Comparison of ENCODE assay signal across 22 cellular contexts in genomic region chr17:82686366-82687324, GRCh38. TPM values are rescaled to one million over a fixed set of nuclear protein-coding genes. Genes with fewer than 3 reads are reported as not detected.
DNase-seq lines count a peak whose midpoint lies in the region; ATAC-seq, FAIRE-seq and TF ChIP-seq lines count a peak whose summit lies in the region.
"Had no signal": no experiment of that assay in that cellular context is flagged by ENCODE, and none has a peak within 500 bp of the region (broad histone marks: within the 10 kb centered on the region; RNA-seq: fewer than 3 reads in every experiment).

No MANE protein-coding gene starts in this region.

- H3K27ac Mint-ChIP-seq in activated CD8-positive, alpha-beta memory T cell treated with anti-CD3 and anti-CD28 coated beads, Interleukin-2, amount 10 ng/mL, durations not matched to agents 7 days and 5 days: no peak overlapping the region
- H3K27ac Mint-ChIP-seq: activated CD4-positive, alpha-beta memory T cell treated with anti-CD3 and anti-CD28 coated beads for 36 hours had no signal

- DNase-seq in A549 (ENCODE audit: low read depth in 1 of 2, low spot score in 1 of 2) (no peak), body of pancreas (no peak), HepG2 (ENCODE audit: low spot score) (no peak), prostate gland (ENCODE audit: low spot score) (no peak), esophagus muscularis mucosa (ENCODE audit: extremely low spot score) (no peak), NCI-H2196 treated with DMSO at 0.1 percent for 48 hours (lab: John Stamatoyannopoulos, UW; ENCODE audit: unreplicated experiment) (no peak), NCI-H2029 treated with DMSO at 0.1 percent for 48 hours (lab: John Stamatoyannopoulos, UW) (no peak)
- DNase-seq in activated CD8-positive, alpha-beta memory T cell treated with anti-CD3 and anti-CD28 coated beads, Interleukin-2, amount 10 ng/mL, durations not matched to agents 7 days and 5 days: no peak
- DNase-seq: activated CD4-positive, alpha-beta memory T cell treated with anti-CD3 and anti-CD28 coated beads for 36 hours; activated naive CD4-positive, alpha-beta T cell treated with anti-CD3 and anti-CD28 coated beads, Interleukin-2, amount 50 U/mL, for 16 hours; activated T-cell treated with anti-CD3 and anti-CD28 coated beads, Interleukin-2, amount 50 U/mL, for 1 hour; DMS153; GDM1; GOT3; NCI-H1105 treated with DMSO at 0.1 percent for 48 hours; NCI-H526; stimulated activated CD4-positive, alpha-beta T cell treated with anti-CD3 and anti-CD28 coated beads, Interleukin-4, amount 100 ng/mL, for 1 hour; T-helper 2 cell; uterus had no signal

- no peak overlapping the region for H3K9ac ChIP-seq in HepG2 (ENCODE audit: insufficient read depth, low read depth, low read length)

- FAIRE-seq in A549 (lab: Jason Lieb, UNC) (no peak), HepG2 (lab: Jason Lieb, UNC) (no peak)
- FAIRE-seq: pancreas had no signal

- H3K4me1 Mint-ChIP-seq in activated CD8-positive, alpha-beta memory T cell treated with anti-CD3 and anti-CD28 coated beads, Interleukin-2, amount 10 ng/mL, durations not matched to agents 7 days and 5 days: no peaks in the 10 kb centered on the region

- no peak for TF ChIP-seq POLR2A in A549 (IDR thresholded peaks at IDR 0.05; ENCODE audit: low read length)
- TF ChIP-seq POLR2A in body of pancreas (IDR thresholded peaks at IDR 0.05): no peak
- no peak for TF ChIP-seq POLR2A in HepG2 (IDR thresholded peaks at IDR 0.05; ENCODE audit: insufficient read depth in 1 of 2, low read depth in 2 of 2, low read length in 2 of 2)
- no peak for TF ChIP-seq POLR2A in prostate gland (IDR thresholded peaks at IDR 0.05)
- TF ChIP-seq POLR2A in esophagus muscularis mucosa (IDR thresholded peaks at IDR 0.05; ENCODE audit: low read depth): no peak

- peak overlapping the region; percentile 87 to 89 for H3K27ac ChIP-seq in A549
- peak overlapping the region; percentile 54 to 79 (median 71) for H3K27ac ChIP-seq in body of pancreas
- no peak overlapping the region for H3K27ac ChIP-seq in HepG2 (ENCODE audit: extremely low read length, insufficient read depth, low read length)
- peak overlapping the region; percentile 64 to 70 for H3K27ac ChIP-seq in prostate gland
- no peak overlapping the region for H3K27ac ChIP-seq in esophagus muscularis mucosa (replicated peaks in 1 of 4)
- H3K27ac ChIP-seq: ascending aorta, SJSA1, uterus had no signal

- peaks cover 4% of the 10 kb centered on the region for H3K9me3 Mint-ChIP-seq in activated CD8-positive, alpha-beta memory T cell treated with anti-CD3 and anti-CD28 coated beads, Interleukin-2, amount 10 ng/mL, durations not matched to agents 7 days and 5 days (ENCODE audit: low read depth)

- H3K36me3 ChIP-seq in body of pancreas (replicated peaks in 1 of 2; ENCODE audit: insufficient read depth in 1 of 2, low read depth in 2 of 2) (no peaks in the 10 kb centered on the region), HepG2 (replicated peaks in 1 of 2; ENCODE audit: control insufficient read depth in 1 of 2, insufficient read depth in 2 of 2, low read length in 2 of 2) (no peaks in the 10 kb centered on the region), prostate gland (no peaks in the 10 kb centered on the region), esophagus muscularis mucosa (peaks cover 0 to 22% (median 9%) of the 10 kb centered on the region in 4 donors)
- H3K36me3 ChIP-seq: pancreas, SJSA1, uterus had no signal

- H3K4me3 Mint-ChIP-seq in activated CD8-positive, alpha-beta memory T cell treated with anti-CD3 and anti-CD28 coated beads, Interleukin-2, amount 10 ng/mL, durations not matched to agents 7 days and 5 days: no peak overlapping the region
- H3K4me3 Mint-ChIP-seq: activated CD4-positive, alpha-beta memory T cell treated with anti-CD3 and anti-CD28 coated beads for 36 hours had no signal

- ATAC-seq in A549: peak in 1 of 2 experiments; percentile 22; a peak in 1 of 6 replicates
- ATAC-seq in body of pancreas: no peak
- ATAC-seq in HepG2: no peak
- ATAC-seq in activated CD8-positive, alpha-beta memory T cell treated with anti-CD3 and anti-CD28 coated beads, Interleukin-2, amount 10 ng/mL, durations not matched to agents 7 days and 5 days: no peak

- H3K36me3 Mint-ChIP-seq in activated CD8-positive, alpha-beta memory T cell treated with anti-CD3 and anti-CD28 coated beads, Interleukin-2, amount 10 ng/mL, durations not matched to agents 7 days and 5 days: peaks cover 4% of the 10 kb centered on the region

- POLR2A ChIA-PET in A549 (lab: Yijun Ruan, JAX): interaction anchor here (1.1 kb wide), 1 partner anchor 18 kb away, joined by 3 read pairs; no protein-coding TSS in a partner anchor
- POLR2A ChIA-PET in HepG2 (lab: Yijun Ruan, JAX): no interaction called here

- TF ChIP-seq EP300 in A549 (IDR thresholded peaks at IDR 0.05): no peak
- no peak for TF ChIP-seq EP300 in HepG2 (IDR thresholded peaks at IDR 0.05; ENCODE audit: low read depth in 2 of 2, low read length in 2 of 2)
- TF ChIP-seq EP300 in HepG2 (CRISPR knock-in tag; IDR thresholded peaks at IDR 0.05; ENCODE audit: borderline replicate concordance): no peak
- TF ChIP-seq EP300 in esophagus muscularis mucosa (IDR thresholded peaks at IDR 0.05): no peak

- no peaks in the 10 kb centered on the region for H3K79me2 ChIP-seq in HepG2 (ENCODE audit: insufficient read depth, low read length)

- H3K9me3 ChIP-seq in A549: peaks cover 11% of the 10 kb centered on the region
- no peaks in the 10 kb centered on the region for H3K9me3 ChIP-seq in body of pancreas
- H3K9me3 ChIP-seq in HepG2 (ENCODE audit: low read length): peaks cover 4% of the 10 kb centered on the region
- H3K9me3 ChIP-seq in prostate gland: no peaks in the 10 kb centered on the region
- H3K9me3 ChIP-seq in esophagus muscularis mucosa: peaks cover 0 to 1% (median 0%) of the 10 kb centered on the region in 4 donors
- H3K9me3 ChIP-seq: pancreas, uterus had no signal

- H2AFZ ChIP-seq in HepG2 (ENCODE audit: low read length): no peak overlapping the region

- no peak for TF ChIP-seq RAD21 in A549 (conservative IDR thresholded peaks at IDR 0.05 in 1 of 2, IDR thresholded peaks at IDR 0.05 in 1 of 2)
- TF ChIP-seq RAD21 in HepG2 (CRISPR knock-in tag; IDR thresholded peaks at IDR 0.05): no peak

- peaks cover 41% of the 10 kb centered on the region for H3K4me1 ChIP-seq in A549
- peaks cover 31% of the 10 kb centered on the region for H3K4me1 ChIP-seq in body of pancreas
- H3K4me1 ChIP-seq in HepG2 (ENCODE audit: insufficient read depth, low read length): peaks cover 32% of the 10 kb centered on the region
- peaks cover 4% of the 10 kb centered on the region for H3K4me1 ChIP-seq in prostate gland (replicated peaks)
- no peaks in the 10 kb centered on the region for H3K4me1 ChIP-seq in esophagus muscularis mucosa
- H3K4me1 ChIP-seq: ascending aorta, SJSA1, uterus had no signal

- BruUV-seq in HepG2 (replicated peaks; lab: Mats Ljungman, UMichigan): no TSS peak

- H3K4me2 ChIP-seq in A549 (peak overlapping the region; percentile 85), HepG2 (ENCODE audit: low read depth, low read length) (no peak overlapping the region)

- in situ Hi-C loops in HepG2 (cut with HindIII; ENCODE audit: extremely low pct_ligation_motif_present, low pct_unique_long_range_greater_than_20kb): no loop called here

- CTCF ChIA-PET in A549 (lab: Yijun Ruan, JAX): interaction anchor here (1.1 to 7.7 kb wide), 5 partner anchors 9 to 132 kb away, joined by 3 to 62 read pairs (median 7); no protein-coding TSS in a partner anchor
- CTCF ChIA-PET in HepG2 (lab: Yijun Ruan, JAX; ENCODE audit: low intra/inter-chr PET ratio, low total read pairs): no interaction called here
- CTCF ChIA-PET in activated CD8-positive, alpha-beta memory T cell treated with anti-CD3 and anti-CD28 coated beads, Interleukin-2, amount 10 ng/mL, durations not matched to agents 7 days and 5 days (lab: Charles Lee): interaction anchor here (1.0 kb wide), 1 partner anchor 19 kb away, joined by 3 read pairs; no protein-coding TSS in a partner anchor

- intact Hi-C loops in body of pancreas (cut with DNase I) (no loop called here), HepG2 (cut with micrococcal nuclease; ENCODE audit: unreplicated experiment) (no loop called here), prostate gland (cut with DNase I) (no loop called here), esophagus muscularis mucosa (cut with DNase I) (no loop called here)

- H3K4me3 ChIP-seq in A549 (0 out of 3 replicates have a peak overlapping the region, but pooled peaks have one; percentile 2), body of pancreas (no peak overlapping the region), HepG2 (replicated peaks in 1 of 3; ENCODE audit: insufficient read depth in 1 of 3, low read depth in 2 of 3, low read length in 3 of 3) (no peak overlapping the region), prostate gland (no peak overlapping the region), esophagus muscularis mucosa (no peak overlapping the region)
- H3K4me3 ChIP-seq: ascending aorta, pancreas, SJSA1, uterus had no signal

- H3K27me3 ChIP-seq in body of pancreas (no peaks in the 10 kb centered on the region), HepG2 (ENCODE audit: control insufficient read depth in 1 of 2, insufficient read depth in 2 of 2, low read length in 2 of 2) (no peaks in the 10 kb centered on the region), prostate gland (replicated peaks; ENCODE audit: insufficient read depth) (no peaks in the 10 kb centered on the region), esophagus muscularis mucosa (no peaks in the 10 kb centered on the region)
- H3K27me3 ChIP-seq: ascending aorta, pancreas, SJSA1, uterus had no signal

- no peaks in the 10 kb centered on the region for H4K20me1 ChIP-seq in HepG2 (ENCODE audit: insufficient read depth, low read length)

- 72% methylated on average over 17 of the region's 19 CpGs for WGBS in A549 (ENCODE audit: missing lambda C conversion rate)
- WGBS in body of pancreas, 2 donors: 89 to 93% methylated on average over 11 to 17 of the region's 19 CpGs
- WGBS in HepG2 (ENCODE audit: low lambda C conversion rate): 87% methylated on average over 19 of the region's 19 CpGs
- WGBS in prostate gland: 86% methylated on average over 19 of the region's 19 CpGs
- WGBS in esophagus muscularis mucosa: 87% methylated on average over 19 of the region's 19 CpGs

- no peaks in the 10 kb centered on the region for H3K27me3 Mint-ChIP-seq in activated CD8-positive, alpha-beta memory T cell treated with anti-CD3 and anti-CD28 coated beads, Interleukin-2, amount 10 ng/mL, durations not matched to agents 7 days and 5 days
- H3K27me3 Mint-ChIP-seq: activated CD4-positive, alpha-beta memory T cell treated with anti-CD3 and anti-CD28 coated beads for 36 hours had no signal

- no peak for TF ChIP-seq CTCF in A549 (IDR thresholded peaks at IDR 0.05)
- no peak for TF ChIP-seq CTCF in body of pancreas (IDR thresholded peaks at IDR 0.05)
- no peak for TF ChIP-seq CTCF in HepG2 (CRISPR knock-in tag; IDR thresholded peaks at IDR 0.05)
- no peak for TF ChIP-seq CTCF in prostate gland (IDR thresholded peaks at IDR 0.05)
- no peak for TF ChIP-seq CTCF in esophagus muscularis mucosa (IDR thresholded peaks at IDR 0.05)

RNA-seq across cellular contexts. Expression of gene RAB40B, which starts 11.9 kb away (rescaled TPM):
- polyA plus RNA-seq in A549 (2011; rRNA removed) (5.6 and 5.8 TPM in 2 replicates), A549 (2017; fragmentation: RNase III; extraction: RNeasy Plus Mini Kit Qiagen cat#74134 plus additional on column Dnase treatment) (6.1 to 9.9 TPM (median 9.4 TPM) in 3 replicates), HepG2 (2011; rRNA removed) (6.5 and 7.2 TPM in 2 replicates)
- 16.0 and 21.6 TPM in 2 replicates for polyA plus RNA-seq in A549 (2012; cell fraction: cytosol; rRNA removed)
- 20.0 and 20.9 TPM in 2 replicates for polyA plus RNA-seq in A549 (2012; cell fraction: nucleus; rRNA removed)
- polyA minus RNA-seq in A549 (2011; rRNA and poly(A)+ RNA removed): 1.7 and 2.5 TPM in 2 replicates
- total RNA-seq in body of pancreas (10 to 100 TPM; 18.2 to 39.9 TPM), HepG2 (2016; rRNA removed; fragmentation: Illumina TruSeq; extraction: Trizol) (4.4 and 6.2 TPM in 2 replicates), prostate gland (10 to 100 TPM; 23.8 to 34.9 TPM), esophagus muscularis mucosa (10 to 100 TPM in 3 of 4 donors, 1 to 10 TPM in 1; 6.2 to 24.3 (median 19.4) TPM)
- total RNA-seq in HepG2 (2016; cell fraction: cytosol; rRNA removed; fragmentation: Illumina TruSeq; extraction: Trizol; ENCODE audit: low read depth): 8.6 and 11.9 TPM in 2 replicates
- 6.2 and 7.4 TPM in 2 replicates for total RNA-seq in HepG2 (2016; cell fraction: insoluble cytoplasmic fraction; rRNA removed; fragmentation: Illumina TruSeq; extraction: Trizol)
- total RNA-seq in HepG2 (2016; cell fraction: membrane; rRNA removed; fragmentation: Illumina TruSeq; extraction: Trizol): 18.5 and 22.6 TPM in 2 replicates
- total RNA-seq in HepG2 (2016; cell fraction: nucleus; rRNA removed; fragmentation: Illumina TruSeq; extraction: Trizol): 3.7 TPM in 2 replicates
- 5.7 and 9.9 TPM in 2 replicates for polyA plus RNA-seq in HepG2 (2011; cell fraction: cytosol; rRNA removed)
- polyA plus RNA-seq in HepG2 (2011; cell fraction: nucleus; rRNA removed): 10.8 and 12.6 TPM in 2 replicates
- polyA plus RNA-seq in HepG2 (2012): 6.2 and 7.3 TPM in 2 replicates
- 25.0 and 26.7 TPM in 2 replicates for polyA plus RNA-seq in HepG2 (2016; cell fraction: cytosol; fragmentation: Illumina TruSeq; extraction: Trizol; ENCODE audit: low read depth)
- 7.0 and 7.6 TPM in 2 replicates for polyA plus RNA-seq in HepG2 (2016; cell fraction: insoluble cytoplasmic fraction; fragmentation: Illumina TruSeq; extraction: Trizol; ENCODE audit: low read depth)
- polyA plus RNA-seq in HepG2 (2016; cell fraction: membrane; fragmentation: Illumina TruSeq; extraction: Trizol; ENCODE audit: low read depth): 27.5 and 28.9 TPM in 2 replicates
- 8.7 and 12.0 TPM in 2 replicates for polyA plus RNA-seq in HepG2 (2016; cell fraction: nucleus; fragmentation: Illumina TruSeq; extraction: Trizol; ENCODE audit: insufficient read depth, low read depth)
- 3.1 and 8.9 TPM in 2 replicates for polyA minus RNA-seq in HepG2 (2011; rRNA and poly(A)+ RNA removed; ENCODE audit: low replicate concordance)
- polyA minus RNA-seq in HepG2 (2011; cell fraction: cytosol; rRNA and poly(A)+ RNA removed): 1.4 and 3.2 TPM in 2 replicates
- 2.7 TPM in 2 replicates for polyA minus RNA-seq in HepG2 (2011; cell fraction: nucleus; rRNA and poly(A)+ RNA removed)
- total RNA-seq in activated CD8-positive, alpha-beta memory T cell treated with anti-CD3 and anti-CD28 coated beads, Interleukin-2, amount 10 ng/mL, durations not matched to agents 7 days and 5 days: 1 to 10 TPM in 1 of 2 experiments, under 1 TPM in 1; 0.47 to 1.4 TPM

RNA-seq across cellular contexts. Expression of gene FN3KRP, which starts 29.9 kb away (rescaled TPM):
- polyA plus RNA-seq in A549 (2011; rRNA removed) (41.1 and 41.7 TPM in 2 replicates), A549 (2017; fragmentation: RNase III; extraction: RNeasy Plus Mini Kit Qiagen cat#74134 plus additional on column Dnase treatment) (60.2 to 62.8 TPM (median 62.4 TPM) in 3 replicates), HepG2 (2011; rRNA removed) (22.1 and 22.4 TPM in 2 replicates)
- polyA plus RNA-seq in A549 (2012; cell fraction: cytosol; rRNA removed): 56.0 and 57.0 TPM in 2 replicates
- 45.7 and 54.9 TPM in 2 replicates for polyA plus RNA-seq in A549 (2012; cell fraction: nucleus; rRNA removed)
- 24.6 and 24.9 TPM in 2 replicates for polyA minus RNA-seq in A549 (2011; rRNA and poly(A)+ RNA removed)
- total RNA-seq in body of pancreas (1 to 10 TPM; 7.6 to 8.0 TPM), HepG2 (2016; rRNA removed; fragmentation: Illumina TruSeq; extraction: Trizol) (28.2 and 36.1 TPM in 2 replicates), prostate gland (10 to 100 TPM; 26.1 to 28.3 TPM), esophagus muscularis mucosa (10 to 100 TPM; 11.5 to 27.5 (median 17.3) TPM)
- 5.3 and 7.1 TPM in 2 replicates for total RNA-seq in HepG2 (2016; cell fraction: cytosol; rRNA removed; fragmentation: Illumina TruSeq; extraction: Trizol; ENCODE audit: low read depth)
- total RNA-seq in HepG2 (2016; cell fraction: insoluble cytoplasmic fraction; rRNA removed; fragmentation: Illumina TruSeq; extraction: Trizol): 27.6 and 34.8 TPM in 2 replicates
- 17.5 and 18.4 TPM in 2 replicates for total RNA-seq in HepG2 (2016; cell fraction: membrane; rRNA removed; fragmentation: Illumina TruSeq; extraction: Trizol)
- total RNA-seq in HepG2 (2016; cell fraction: nucleus; rRNA removed; fragmentation: Illumina TruSeq; extraction: Trizol): 16.5 and 21.0 TPM in 2 replicates
- 17.7 and 18.3 TPM in 2 replicates for polyA plus RNA-seq in HepG2 (2011; cell fraction: cytosol; rRNA removed)
- 34.0 and 36.3 TPM in 2 replicates for polyA plus RNA-seq in HepG2 (2011; cell fraction: nucleus; rRNA removed)
- 27.4 and 37.9 TPM in 2 replicates for polyA plus RNA-seq in HepG2 (2012)
- polyA plus RNA-seq in HepG2 (2016; cell fraction: cytosol; fragmentation: Illumina TruSeq; extraction: Trizol; ENCODE audit: low read depth): 6.9 and 7.2 TPM in 2 replicates
- polyA plus RNA-seq in HepG2 (2016; cell fraction: insoluble cytoplasmic fraction; fragmentation: Illumina TruSeq; extraction: Trizol; ENCODE audit: low read depth): 54.4 and 62.2 TPM in 2 replicates
- 14.4 and 14.9 TPM in 2 replicates for polyA plus RNA-seq in HepG2 (2016; cell fraction: membrane; fragmentation: Illumina TruSeq; extraction: Trizol; ENCODE audit: low read depth)
- polyA plus RNA-seq in HepG2 (2016; cell fraction: nucleus; fragmentation: Illumina TruSeq; extraction: Trizol; ENCODE audit: insufficient read depth, low read depth): 57.5 and 59.5 TPM in 2 replicates
- 13.3 and 23.3 TPM in 2 replicates for polyA minus RNA-seq in HepG2 (2011; rRNA and poly(A)+ RNA removed; ENCODE audit: low replicate concordance)
- polyA minus RNA-seq in HepG2 (2011; cell fraction: cytosol; rRNA and poly(A)+ RNA removed): 11.0 and 11.2 TPM in 2 replicates
- 9.8 and 12.2 TPM in 2 replicates for polyA minus RNA-seq in HepG2 (2011; cell fraction: nucleus; rRNA and poly(A)+ RNA removed)
- total RNA-seq in activated CD8-positive, alpha-beta memory T cell treated with anti-CD3 and anti-CD28 coated beads, Interleukin-2, amount 10 ng/mL, durations not matched to agents 7 days and 5 days: 10 to 100 TPM; 34.8 to 35.3 TPM

RNA-seq across cellular contexts. Expression of gene WDR45B, which starts 38.4 kb away (rescaled TPM):
- polyA plus RNA-seq in A549 (2011; rRNA removed) (124 and 138 TPM in 2 replicates), A549 (2017; fragmentation: RNase III; extraction: RNeasy Plus Mini Kit Qiagen cat#74134 plus additional on column Dnase treatment) (88.2 to 94.0 TPM (median 89.6 TPM) in 3 replicates), HepG2 (2011; rRNA removed) (153 and 155 TPM in 2 replicates)
- polyA plus RNA-seq in A549 (2012; cell fraction: cytosol; rRNA removed): 98.5 and 120 TPM in 2 replicates
- 88.3 and 111 TPM in 2 replicates for polyA plus RNA-seq in A549 (2012; cell fraction: nucleus; rRNA removed)
- 69.5 and 82.7 TPM in 2 replicates for polyA minus RNA-seq in A549 (2011; rRNA and poly(A)+ RNA removed)
- total RNA-seq in body of pancreas (10 to 100 TPM; 45.5 to 49.3 TPM), HepG2 (2016; rRNA removed; fragmentation: Illumina TruSeq; extraction: Trizol) (86.2 and 88.8 TPM in 2 replicates), prostate gland (100 to 1,000 TPM in 1 of 2 donors, 10 to 100 TPM in 1; 97.8 to 146 TPM), esophagus muscularis mucosa (10 to 100 TPM; 57.3 to 81.4 (median 74.4) TPM)
- 59.9 and 62.3 TPM in 2 replicates for total RNA-seq in HepG2 (2016; cell fraction: cytosol; rRNA removed; fragmentation: Illumina TruSeq; extraction: Trizol; ENCODE audit: low read depth)
- 80.2 and 87.6 TPM in 2 replicates for total RNA-seq in HepG2 (2016; cell fraction: insoluble cytoplasmic fraction; rRNA removed; fragmentation: Illumina TruSeq; extraction: Trizol)
- 148 and 149 TPM in 2 replicates for total RNA-seq in HepG2 (2016; cell fraction: membrane; rRNA removed; fragmentation: Illumina TruSeq; extraction: Trizol)
- 45.2 and 55.4 TPM in 2 replicates for total RNA-seq in HepG2 (2016; cell fraction: nucleus; rRNA removed; fragmentation: Illumina TruSeq; extraction: Trizol)
- 121 and 131 TPM in 2 replicates for polyA plus RNA-seq in HepG2 (2011; cell fraction: cytosol; rRNA removed)
- polyA plus RNA-seq in HepG2 (2011; cell fraction: nucleus; rRNA removed): 186 and 214 TPM in 2 replicates
- 124 and 164 TPM in 2 replicates for polyA plus RNA-seq in HepG2 (2012)
- 65.9 and 70.7 TPM in 2 replicates for polyA plus RNA-seq in HepG2 (2016; cell fraction: cytosol; fragmentation: Illumina TruSeq; extraction: Trizol; ENCODE audit: low read depth)
- polyA plus RNA-seq in HepG2 (2016; cell fraction: insoluble cytoplasmic fraction; fragmentation: Illumina TruSeq; extraction: Trizol; ENCODE audit: low read depth): 89.4 and 101 TPM in 2 replicates
- 129 and 138 TPM in 2 replicates for polyA plus RNA-seq in HepG2 (2016; cell fraction: membrane; fragmentation: Illumina TruSeq; extraction: Trizol; ENCODE audit: low read depth)
- 81.4 and 81.5 TPM in 2 replicates for polyA plus RNA-seq in HepG2 (2016; cell fraction: nucleus; fragmentation: Illumina TruSeq; extraction: Trizol; ENCODE audit: insufficient read depth, low read depth)
- polyA minus RNA-seq in HepG2 (2011; rRNA and poly(A)+ RNA removed; ENCODE audit: low replicate concordance): 68.7 and 113 TPM in 2 replicates
- polyA minus RNA-seq in HepG2 (2011; cell fraction: cytosol; rRNA and poly(A)+ RNA removed): 60.7 and 64.4 TPM in 2 replicates
- 61.5 and 68.1 TPM in 2 replicates for polyA minus RNA-seq in HepG2 (2011; cell fraction: nucleus; rRNA and poly(A)+ RNA removed)
- total RNA-seq in activated CD8-positive, alpha-beta memory T cell treated with anti-CD3 and anti-CD28 coated beads, Interleukin-2, amount 10 ng/mL, durations not matched to agents 7 days and 5 days: 10 to 100 TPM; 37.0 to 41.4 TPM

RNA-seq across cellular contexts. Expression of gene FN3K, which starts 48.8 kb away (rescaled TPM):
- polyA plus RNA-seq in A549 (2011; rRNA removed) (1.3 and 1.7 TPM in 2 replicates), A549 (2017; fragmentation: RNase III; extraction: RNeasy Plus Mini Kit Qiagen cat#74134 plus additional on column Dnase treatment) (7.7 to 13.2 TPM (median 11.9 TPM) in 3 replicates), HepG2 (2011; rRNA removed) (3.5 and 5.7 TPM in 2 replicates)
- 3.8 and 4.7 TPM in 2 replicates for polyA plus RNA-seq in A549 (2012; cell fraction: cytosol; rRNA removed)
- 6.9 and 7.5 TPM in 2 replicates for polyA plus RNA-seq in A549 (2012; cell fraction: nucleus; rRNA removed)
- polyA minus RNA-seq in A549 (2011; rRNA and poly(A)+ RNA removed): 2.8 and 3.6 TPM in 2 replicates
- total RNA-seq in body of pancreas (10 to 100 TPM; 15.2 to 29.1 TPM), HepG2 (2016; rRNA removed; fragmentation: Illumina TruSeq; extraction: Trizol) (12.2 and 22.0 TPM in 2 replicates), prostate gland (10 to 100 TPM; 16.9 to 32.2 TPM), esophagus muscularis mucosa (10 to 100 TPM in 1 of 4 donors, 1 to 10 TPM in 3; 3.4 to 22.7 (median 6.5) TPM)
- total RNA-seq in HepG2 (2016; cell fraction: cytosol; rRNA removed; fragmentation: Illumina TruSeq; extraction: Trizol; ENCODE audit: low read depth): 9.6 and 10.3 TPM in 2 replicates
- total RNA-seq in HepG2 (2016; cell fraction: insoluble cytoplasmic fraction; rRNA removed; fragmentation: Illumina TruSeq; extraction: Trizol): 12.7 and 23.9 TPM in 2 replicates
- total RNA-seq in HepG2 (2016; cell fraction: membrane; rRNA removed; fragmentation: Illumina TruSeq; extraction: Trizol): 17.0 and 17.4 TPM in 2 replicates
- total RNA-seq in HepG2 (2016; cell fraction: nucleus; rRNA removed; fragmentation: Illumina TruSeq; extraction: Trizol): 29.1 and 32.3 TPM in 2 replicates
- polyA plus RNA-seq in HepG2 (2011; cell fraction: cytosol; rRNA removed): 1.9 and 2.0 TPM in 2 replicates
- polyA plus RNA-seq in HepG2 (2011; cell fraction: nucleus; rRNA removed): 27.8 and 27.9 TPM in 2 replicates
- 48.6 and 58.1 TPM in 2 replicates for polyA plus RNA-seq in HepG2 (2012)
- 21.3 and 21.5 TPM in 2 replicates for polyA plus RNA-seq in HepG2 (2016; cell fraction: cytosol; fragmentation: Illumina TruSeq; extraction: Trizol; ENCODE audit: low read depth)
- 52.3 and 61.0 TPM in 2 replicates for polyA plus RNA-seq in HepG2 (2016; cell fraction: insoluble cytoplasmic fraction; fragmentation: Illumina TruSeq; extraction: Trizol; ENCODE audit: low read depth)
- polyA plus RNA-seq in HepG2 (2016; cell fraction: membrane; fragmentation: Illumina TruSeq; extraction: Trizol; ENCODE audit: low read depth): 23.7 and 26.9 TPM in 2 replicates
- 78.1 and 80.9 TPM in 2 replicates for polyA plus RNA-seq in HepG2 (2016; cell fraction: nucleus; fragmentation: Illumina TruSeq; extraction: Trizol; ENCODE audit: insufficient read depth, low read depth)
- polyA minus RNA-seq in HepG2 (2011; rRNA and poly(A)+ RNA removed; ENCODE audit: low replicate concordance): 1.6 and 9.2 TPM in 2 replicates
- 17.1 and 26.0 TPM in 2 replicates for polyA minus RNA-seq in HepG2 (2011; cell fraction: cytosol; rRNA and poly(A)+ RNA removed)
- polyA minus RNA-seq in HepG2 (2011; cell fraction: nucleus; rRNA and poly(A)+ RNA removed): 24.3 and 29.1 TPM in 2 replicates
- total RNA-seq in activated CD8-positive, alpha-beta memory T cell treated with anti-CD3 and anti-CD28 coated beads, Interleukin-2, amount 10 ng/mL, durations not matched to agents 7 days and 5 days: 1 to 10 TPM; 1.2 to 2.7 TPM

Comparison
In these comparisons a context has a peak if more than half of its experiments do, and no peak if none do; other contexts are left out.
1. H3K27ac ChIP-seq: peak in A549 (2 of 2), body of pancreas (4 of 4) and prostate gland (2 of 2); none in HepG2 (single experiment) and esophagus muscularis mucosa (0 of 4).
2. Of the 38 proteins assayed by ChIP-seq in both HepG2 and A549: peak only in HepG2: none; only in A549: ESRRA; in both: none; in neither: 37.